ENCODE assay signal across 7 cellular contexts in genomic region chr14:70640938-70641547, GRCh38. TPM values are rescaled to one million over a fixed set of nuclear protein-coding genes. Genes with fewer than 3 reads are reported as not detected.
DNase-seq lines count a peak whose midpoint lies in the region; ATAC-seq and TF ChIP-seq lines count a peak whose summit lies in the region.

No MANE protein-coding gene starts in this region.

- H3K36me3 ChIP-seq in effector memory CD4-positive, alpha-beta T cell (ENCODE audit: control insufficient read depth, insufficient read depth, low read length), result no peaks in the 10 kb centered on the region
- no peaks in the 10 kb centered on the region for H3K36me3 ChIP-seq in thoracic aorta

- H3K4me1 ChIP-seq in effector memory CD4-positive, alpha-beta T cell (ENCODE audit: control insufficient read depth, insufficient read depth, low read length, poor library complexity, severe bottlenecking), result peaks cover 17% of the 10 kb centered on the region
- H3K4me1 ChIP-seq in mononuclear cell (ENCODE audit: insufficient read depth, low read length) (peaks cover 38% of the 10 kb centered on the region), thoracic aorta (ENCODE audit: control insufficient read depth in 1 of 2, low read depth in 2 of 2) (peaks cover 0 to 27% of the 10 kb centered on the region in 2 donors)

- CTCF ChIA-PET in HEK293T (lab: Yijun Ruan, JAX), result interaction anchor here (0.7 kb wide), 1 partner anchor 37 kb away, joined by 3 read pairs; no protein-coding TSS in a partner anchor

- peak; percentile 77 for TF ChIP-seq POLR2A in GM18505 (IDR thresholded peaks at IDR 0.05; ENCODE audit: borderline replicate concordance, extremely low read depth, insufficient read depth, insufficient read length)

- peak; percentile 30 for DNase-seq in HEK293T (ENCODE audit: extremely low spot score)
- DNase-seq in NCI-H1092 treated with DMSO at 0.1 percent for 48 hours (lab: John Stamatoyannopoulos, UW), result peak; percentile 29
- DNase-seq in activated CD4-positive, alpha-beta T cell treated with anti-CD3 and anti-CD28 coated beads for 48 hours, result peak; percentile 65
- DNase-seq in effector memory CD4-positive, alpha-beta T cell, result peak; percentile 29 to 49 (median 32)
- no peak for DNase-seq in thoracic aorta (ENCODE audit: low spot score)

- no peaks in the 10 kb centered on the region for H3K27me3 ChIP-seq in effector memory CD4-positive, alpha-beta T cell (replicated peaks; ENCODE audit: control insufficient read depth, insufficient read depth, low read length, poor library complexity, severe bottlenecking)
- H3K27me3 ChIP-seq in mononuclear cell (ENCODE audit: insufficient read depth, low read length) (peaks cover 47% of the 10 kb centered on the region), thoracic aorta (replicated peaks; ENCODE audit: insufficient read depth) (no peaks in the 10 kb centered on the region)

- ATAC-seq in GM18505 (IDR thresholded peaks at IDR 0.05; ENCODE audit: unreplicated experiment) (peak; percentile 50), thoracic aorta (ENCODE audit: insufficient number of reproducible peaks, low FRiP score, low read depth) (no peak)

- no peak for TF ChIP-seq CTCF in thoracic aorta (IDR thresholded peaks at IDR 0.05)

- POLR2A ChIA-PET in HEK293T (lab: Yijun Ruan, JAX), result interaction anchor here (1.3 kb wide), 1 partner anchor 266 kb away, joined by 3 read pairs; the partner anchor contains the start of gene PCNX1

- H3K9me3 ChIP-seq in effector memory CD4-positive, alpha-beta T cell (ENCODE audit: control insufficient read depth, low read length), result no peaks in the 10 kb centered on the region
- H3K9me3 ChIP-seq in mononuclear cell (ENCODE audit: low read depth, low read length) (no peaks in the 10 kb centered on the region), thoracic aorta (no peaks in the 10 kb centered on the region)

- H3K27ac ChIP-seq in effector memory CD4-positive, alpha-beta T cell (ENCODE audit: insufficient read depth, low read length, poor library complexity, severe bottlenecking), result peak overlapping the region; percentile 60
- no peak overlapping the region for H3K27ac ChIP-seq in thoracic aorta

- H3K4me3 ChIP-seq in effector memory CD4-positive, alpha-beta T cell (ENCODE audit: insufficient read depth, low read depth, low read length, poor library complexity, severe bottlenecking), result peak overlapping the region; percentile 61
- peak overlapping the region; percentile 59 for H3K4me3 ChIP-seq in mononuclear cell (ENCODE audit: low read length)
- peak overlapping the region; percentile 96 for H3K4me3 ChIP-seq in thoracic aorta

TF ChIP-seq in HEK293T, 16 proteins besides CTCF, POLR2A, EP300 and RAD21:
- TF ChIP-seq ZNF384 (IDR thresholded peaks at IDR 0.05), result no peak
- TF ChIP-seq FOXA1 (IDR thresholded peaks at IDR 0.05), result no peak
- TF ChIP-seq NFRKB (IDR thresholded peaks at IDR 0.05), result no peak
- TF ChIP-seq, protein P1, sequence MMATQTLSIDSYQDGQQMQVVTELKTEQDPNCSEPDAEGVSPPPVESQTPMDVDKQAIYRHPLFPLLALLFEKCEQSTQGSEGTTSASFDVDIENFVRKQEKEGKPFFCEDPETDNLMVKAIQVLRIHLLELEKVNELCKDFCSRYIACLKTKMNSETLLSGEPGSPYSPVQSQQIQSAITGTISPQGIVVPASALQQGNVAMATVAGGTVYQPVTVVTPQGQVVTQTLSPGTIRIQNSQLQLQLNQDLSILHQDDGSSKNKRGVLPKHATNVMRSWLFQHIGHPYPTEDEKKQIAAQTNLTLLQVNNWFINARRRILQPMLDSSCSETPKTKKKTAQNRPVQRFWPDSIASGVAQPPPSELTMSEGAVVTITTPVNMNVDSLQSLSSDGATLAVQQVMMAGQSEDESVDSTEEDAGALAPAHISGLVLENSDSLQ (IDR thresholded peaks at IDR 0.05), result no peak
- TF ChIP-seq FOXK2 (IDR thresholded peaks at IDR 0.05), result no peak
- TF ChIP-seq ELF4 (IDR thresholded peaks at IDR 0.05), result no peak
- no peak for TF ChIP-seq ARNT (IDR thresholded peaks at IDR 0.05)
- TF ChIP-seq TARDBP (IDR thresholded peaks at IDR 0.05), result no peak
- TF ChIP-seq LEF1 (IDR thresholded peaks at IDR 0.05; ENCODE audit: borderline replicate concordance), result no peak
- no peak for TF ChIP-seq L3MBTL2 (conservative IDR thresholded peaks at IDR 0.05)
- TF ChIP-seq SP1 (IDR thresholded peaks at IDR 0.05), result no peak
TF ChIP-seq in HEK293T: peak in this region for 0.

RNA-seq across cellular contexts. Expression of gene TTC9, which starts 0.7 kb away (rescaled TPM):
- total RNA-seq in mononuclear cell (6.6 TPM), thoracic aorta (1 to 10 TPM; 2.0 to 4.7 TPM)

RNA-seq across cellular contexts. Expression of gene MED6, which starts 40.6 kb away (rescaled TPM):
- 96.3 TPM for total RNA-seq in mononuclear cell
- total RNA-seq in thoracic aorta, result 10 to 100 TPM; 16.5 to 50.7 TPM
